ENCODE assay signal across 17 cellular contexts in genomic region chr2:128424406-128424805, GRCh38.
"Had no signal": no experiment of that assay in that cellular context is flagged by ENCODE, and none has a peak within 500 bp of the region (broad histone marks: within the 10 kb centered on the region; RNA-seq: fewer than 3 reads in every experiment).

No MANE protein-coding gene starts in this region.

- DNase-seq: activated CD4-positive, alpha-beta T cell treated with anti-CD3 and anti-CD28 coated beads, Interleukin-2, amount 50 U/mL, for 48 hours; activated T-cell treated with anti-CD3 and anti-CD28 coated beads, Interleukin-2, amount 50 U/mL, for 24 hours; brain microvascular endothelial cell; naive thymus-derived CD4-positive, alpha-beta T cell; occipital lobe; small intestine; stimulated activated naive CD8-positive, alpha-beta T cell treated with anti-CD3 and anti-CD28 coated beads, Interleukin-15, Interleukin-2, amounts not matched to agents 100 U/mL and 50 U/mL, for 24 hours had no signal

- H3K27ac Mint-ChIP-seq: activated naive CD4-positive, alpha-beta T cell treated with anti-CD3 and anti-CD28 coated beads, Interleukin-2, amount 50 U/mL, for 24 hours; activated T-cell treated with anti-CD3 and anti-CD28 coated beads, Interleukin-2, amount 50 U/mL, for 24 hours; dendritic cell treated with granulocyte-macrophage colony-stimulating factor and Interleukin-4, amounts not matched to agents 40 ng/mL and 50 ng/mL, for 4 days; naive thymus-derived CD4-positive, alpha-beta T cell had no signal

- H3K4me3 ChIP-seq: gastroesophageal sphincter, heart right ventricle, lung, prostate gland, SK-N-MC, upper lobe of right lung had no signal

- H3K4me1 ChIP-seq: heart right ventricle, prostate gland had no signal

- ATAC-seq: gastroesophageal sphincter; heart right ventricle; left colon; naive thymus-derived CD4-positive, alpha-beta T cell; right cardiac atrium; stimulated activated naive CD8-positive, alpha-beta T cell treated with anti-CD3 and anti-CD28 coated beads, Interleukin-15, Interleukin-2, amounts not matched to agents 100 U/mL and 50 U/mL, for 24 hours; upper lobe of right lung had no signal

- H3K36me3 ChIP-seq: brain microvascular endothelial cell, gastroesophageal sphincter, heart right ventricle, prostate gland, upper lobe of right lung had no signal

- H3K27me3 ChIP-seq: brain microvascular endothelial cell, gastroesophageal sphincter, heart right ventricle, upper lobe of right lung had no signal

- H3K27ac ChIP-seq: brain microvascular endothelial cell, gastroesophageal sphincter, heart right ventricle, prostate gland, SK-N-MC, upper lobe of right lung had no signal

- H3K36me3 Mint-ChIP-seq: activated naive CD4-positive, alpha-beta T cell treated with anti-CD3 and anti-CD28 coated beads, Interleukin-2, amount 50 U/mL, for 24 hours had no signal

- H3K4me1 Mint-ChIP-seq: activated naive CD4-positive, alpha-beta T cell treated with anti-CD3 and anti-CD28 coated beads, Interleukin-2, amount 50 U/mL, for 24 hours; naive thymus-derived CD4-positive, alpha-beta T cell had no signal

- H3K9me3 ChIP-seq: prostate gland, upper lobe of right lung had no signal

- H3K4me3 Mint-ChIP-seq: activated naive CD4-positive, alpha-beta T cell treated with anti-CD3 and anti-CD28 coated beads, Interleukin-2, amount 50 U/mL, for 24 hours; activated T-cell treated with anti-CD3 and anti-CD28 coated beads, Interleukin-2, amount 50 U/mL, for 24 hours; dendritic cell treated with granulocyte-macrophage colony-stimulating factor and Interleukin-4, amounts not matched to agents 40 ng/mL and 50 ng/mL, for 4 days; naive thymus-derived CD4-positive, alpha-beta T cell had no signal
